In the genomic region with DNA sequence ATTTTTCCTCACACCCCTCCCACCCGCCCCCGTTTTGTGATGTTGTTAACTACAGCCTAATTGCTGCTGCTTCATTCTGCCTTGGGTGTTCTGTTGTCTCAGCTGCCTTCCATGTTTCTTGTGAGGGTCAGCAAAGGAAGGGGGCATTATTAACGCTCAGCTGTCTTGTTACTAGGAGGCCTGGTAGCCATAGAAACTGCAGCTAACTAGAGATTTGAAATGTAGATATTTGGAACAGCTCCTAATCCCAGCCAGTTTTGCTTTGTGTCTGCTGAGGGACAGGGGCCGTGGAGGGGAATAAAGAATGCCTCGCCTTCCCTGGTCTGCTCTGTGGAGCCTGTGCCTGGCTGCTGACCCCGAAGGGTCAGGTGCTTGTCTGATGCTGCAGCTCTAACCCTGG, we compare ENCODE assay signal across 14 cellular contexts. TPM values are rescaled to one million over a fixed set of nuclear protein-coding genes. Genes with fewer than 3 reads are reported as not detected.
DNase-seq lines count a peak whose midpoint lies in the region; ATAC-seq and TF ChIP-seq lines count a peak whose summit lies in the region.
"Had no signal": no experiment of that assay in that cellular context is flagged by ENCODE, and none has a peak within 500 bp of the region (broad histone marks: within the 10 kb centered on the region; RNA-seq: fewer than 3 reads in every experiment).

No MANE protein-coding gene starts in this region.

- no peak for DNase-seq in right cardiac atrium
- no peak for DNase-seq in left cardiac atrium
- no peak for DNase-seq in SK-N-MC (ENCODE audit: low read depth, low spot score)
- DNase-seq in left kidney (ENCODE audit: low read depth, low spot score) = peak; percentile 81
- no peak for DNase-seq in thyroid gland
- DNase-seq in COLO829 (ENCODE audit: low spot score) = no peak
- DNase-seq in DMS53 (lab: John Stamatoyannopoulos, UW) = no peak
- DNase-seq: ACHN, immature natural killer cell, KG1, NCI-H1694 had no signal

- peak overlapping the region; percentile 37 for H3K9ac ChIP-seq in SK-N-MC (ENCODE audit: insufficient read length)

- H3K27ac ChIP-seq in right cardiac atrium (ENCODE audit: low read length) = peak overlapping the region; percentile 16
- H3K27ac ChIP-seq in SK-N-MC = no peak overlapping the region
- no peak overlapping the region for H3K27ac ChIP-seq in thyroid gland
- H3K27ac ChIP-seq: HL-60, suprapubic skin had no signal

- no peaks in the 10 kb centered on the region for H3K9me3 ChIP-seq in right cardiac atrium (ENCODE audit: control insufficient read depth, low read length)
- no peaks in the 10 kb centered on the region for H3K9me3 ChIP-seq in SK-N-MC (ENCODE audit: low read depth, low read length)
- no peaks in the 10 kb centered on the region for H3K9me3 ChIP-seq in thyroid gland
- H3K9me3 ChIP-seq: suprapubic skin had no signal

- H3K36me3 ChIP-seq in SK-N-MC (ENCODE audit: insufficient read depth, low read length) (peaks cover 5% of the 10 kb centered on the region; the same call in 1 of the 2 replicates), thyroid gland (peaks cover 3 to 9% of the 10 kb centered on the region in 2 donors)

- ATAC-seq in right cardiac atrium (no peak), left cardiac atrium (no peak), GM18519 (IDR thresholded peaks at IDR 0.05; ENCODE audit: low FRiP score, unreplicated experiment) (no peak)

- WGBS in right cardiac atrium = 50% methylated on average over 6 of the region's 6 CpGs
- 58 to 62% methylated on average over 6 of the region's 6 CpGs for WGBS in thyroid gland, 2 donors

- no peaks in the 10 kb centered on the region for H3K4me1 ChIP-seq in right cardiac atrium (ENCODE audit: control insufficient read depth, insufficient read depth, low read length)
- no peaks in the 10 kb centered on the region for H3K4me1 ChIP-seq in thyroid gland

- no peak for TF ChIP-seq CTCF in thyroid gland (IDR thresholded peaks at IDR 0.05)

- TF ChIP-seq POLR2A in thyroid gland (IDR thresholded peaks at IDR 0.05) = no peak

- intact Hi-C loops in right cardiac atrium (cut with DNase I) (no loop called here), left cardiac atrium (cut with DNase I) (no loop called here), thyroid gland (cut with DNase I) (no loop called here)

- H3K4me3 ChIP-seq in right cardiac atrium (ENCODE audit: low read length) (no peak overlapping the region), SK-N-MC (no peak overlapping the region), thyroid gland (replicated peaks in 1 of 3) (no peak overlapping the region)
- H3K4me3 ChIP-seq: suprapubic skin had no signal

- H3K27me3 ChIP-seq in right cardiac atrium (ENCODE audit: control insufficient read depth, insufficient read depth) = no peaks in the 10 kb centered on the region
- H3K27me3 ChIP-seq in thyroid gland = no peaks in the 10 kb centered on the region
- H3K27me3 ChIP-seq: suprapubic skin had no signal

RNA-seq across cellular contexts. Expression of gene MTRES1, which starts 18.3 kb away (rescaled TPM):
- total RNA-seq in right cardiac atrium (10 to 100 TPM; 26.2 to 34.3 (median 29.3) TPM), left cardiac atrium (10 to 100 TPM; 21.7 to 29.6 TPM), thyroid gland (10 to 100 TPM; 12.8 to 31.3 (median 21.1) TPM)
- 60.2 TPM for polyA plus RNA-seq in right cardiac atrium
